In the genomic region with DNA sequence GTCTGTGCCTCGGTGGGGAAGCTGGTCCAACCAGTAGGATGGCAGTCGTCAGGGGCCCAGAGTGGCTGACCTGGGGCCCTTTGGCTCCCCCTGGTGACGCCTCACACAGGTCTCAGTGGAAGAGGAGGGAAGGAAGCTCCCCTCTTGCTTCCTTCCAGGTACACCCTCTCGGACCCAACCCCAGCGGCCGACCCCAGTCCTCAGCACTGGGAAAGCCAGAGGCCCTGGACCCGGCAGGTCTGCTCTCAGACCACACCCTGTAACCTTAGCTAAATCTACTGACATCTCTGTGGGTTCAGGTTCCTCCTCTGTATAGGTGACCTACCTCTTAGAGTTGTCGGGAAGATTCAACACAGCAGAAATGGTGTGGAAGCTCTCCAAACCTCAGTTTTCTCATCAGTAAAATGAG, we compare ENCODE assay signal across 7 cellular contexts. TPM values are rescaled to one million over a fixed set of nuclear protein-coding genes. Genes with fewer than 3 reads are reported as not detected.
A peak's percentile ranks its signal among the peaks of the same experiment; 100 is the strongest.
DNase-seq lines count a peak whose midpoint lies in the region; ATAC-seq and TF ChIP-seq lines count a peak whose summit lies in the region.

No MANE protein-coding gene starts in this region.

- peak; percentile 86 for TF ChIP-seq CTCF in GM12865 (IDR thresholded peaks at IDR 0.05; ENCODE audit: insufficient read depth, low read depth, low read length, missing control alignments)
- peak; percentile 75 for TF ChIP-seq CTCF in choroid plexus epithelial cell (conservative IDR thresholded peaks at IDR 0.05; ENCODE audit: low read depth, low read length)

- H3K4me3 ChIP-seq in GM12865 (ENCODE audit: low read depth, low read length): no peak overlapping the region
- no peak overlapping the region for H3K4me3 ChIP-seq in choroid plexus epithelial cell (ENCODE audit: low read depth, low read length)

- ATAC-seq in GM18868 (IDR thresholded peaks at IDR 0.05; ENCODE audit: unreplicated experiment): no peak

- peak; percentile 67 for DNase-seq in GM12865 (ENCODE audit: low read depth)
- DNase-seq in NCI-H1105 treated with DMSO at 0.1 percent for 48 hours (lab: John Stamatoyannopoulos, UW): peak; percentile 34
- DNase-seq in activated CD4-positive, alpha-beta T cell treated with anti-CD3 and anti-CD28 coated beads for 24 hours (ENCODE audit: low read depth in 2 of 2): peak; percentile 51 to 56
- DNase-seq in choroid plexus epithelial cell (ENCODE audit: low read depth): peak; percentile 33
- peak; percentile 44 to 60 for DNase-seq in lung microvascular endothelial cell (ENCODE audit: low read depth in 2 of 2)
- peak; percentile 50 for DNase-seq in stimulated activated CD8-positive, alpha-beta memory T cell treated with anti-CD3 and anti-CD28 coated beads, Interleukin-4, amount 100 ng/mL, for 24 hours (ENCODE audit: low read depth)

RNA-seq across cellular contexts. Expression of a gene that starts 3.4 kb away (rescaled TPM):
- total RNA-seq in lung microvascular endothelial cell: 0.20 and 0.65 TPM in 2 replicates
